In the genomic region with DNA sequence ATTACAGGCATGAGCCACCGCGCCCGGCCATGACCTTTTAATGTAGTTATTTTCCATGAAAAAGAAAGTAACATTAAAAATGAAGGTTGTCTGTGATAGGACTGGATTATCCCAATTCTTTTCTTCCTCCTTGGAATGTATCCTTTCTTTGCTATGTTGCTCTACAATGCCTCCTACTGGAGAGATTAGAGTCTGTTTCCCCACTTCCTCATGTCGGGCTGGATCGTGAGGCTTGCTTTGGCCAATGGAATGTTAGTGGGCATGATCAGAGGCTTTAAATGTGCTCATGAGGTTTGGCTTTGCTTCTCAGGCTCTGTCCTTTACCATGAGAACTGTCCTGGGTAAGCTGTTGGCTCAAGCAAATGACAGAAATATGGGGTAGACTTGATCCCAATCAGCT, we compare ENCODE assay signal across 19 cellular contexts. TPM values are rescaled to one million over a fixed set of nuclear protein-coding genes. Genes with fewer than 3 reads are reported as not detected.
DNase-seq lines count a peak whose midpoint lies in the region; ATAC-seq and TF ChIP-seq lines count a peak whose summit lies in the region.
"Had no signal": no experiment of that assay in that cellular context is flagged by ENCODE, and none has a peak within 500 bp of the region (broad histone marks: within the 10 kb centered on the region; RNA-seq: fewer than 3 reads in every experiment).

No MANE protein-coding gene starts in this region.

- H3K36me3 Mint-ChIP-seq in MCF 10A (ENCODE audit: insufficient read depth, unreplicated experiment) (no peaks in the 10 kb centered on the region), glutamatergic neuron (ENCODE audit: unreplicated experiment) (no peaks in the 10 kb centered on the region), type B pancreatic cell (no peaks in the 10 kb centered on the region)
- no peaks in the 10 kb centered on the region for H3K36me3 Mint-ChIP-seq in activated CD4-positive, alpha-beta T cell treated with anti-CD3 and anti-CD28 coated beads for 36 hours (ENCODE audit: low read depth)

- H4K20me1 ChIP-seq in mammary epithelial cell (ENCODE audit: insufficient read depth, low read length), result no peaks in the 10 kb centered on the region

- CTCF ChIA-PET in MCF 10A (lab: Yijun Ruan, JAX), result no interaction called here
- CTCF ChIA-PET in mammary epithelial cell (lab: Charles Lee; ENCODE audit: low non-redundant PET), result no interaction called here
- CTCF ChIA-PET in Panc1 (lab: Charles Lee), result no interaction called here
- CTCF ChIA-PET in activated CD4-positive, alpha-beta T cell treated with anti-CD3 and anti-CD28 coated beads for 36 hours (lab: Charles Lee), result interaction anchor here (0.6 to 2.2 kb wide), 2 partner anchors 16 to 563 kb away, joined by 3 to 5 read pairs; no protein-coding TSS in a partner anchor

- intact Hi-C loops in MCF 10A (cut with micrococcal nuclease) (no loop called here), mammary epithelial cell (cut with micrococcal nuclease) (no loop called here), Panc1 (cut with micrococcal nuclease; ENCODE audit: unreplicated experiment) (no loop called here)
- intact Hi-C loops in activated CD4-positive, alpha-beta T cell treated with anti-CD3 and anti-CD28 coated beads for 36 hours (cut with DNase I, micrococcal nuclease), result no loop called here

- ATAC-seq in Panc1, result no peak
- ATAC-seq in activated CD4-positive, alpha-beta T cell treated with anti-CD3 and anti-CD28 coated beads for 36 hours, result no peak
- ATAC-seq: T-helper 17 cell had no signal

- H3K79me2 ChIP-seq in mammary epithelial cell (ENCODE audit: insufficient read depth, low read length), result no peaks in the 10 kb centered on the region

- BruUV-seq in MCF 10A (replicated peaks; lab: Mats Ljungman, UMichigan), result no TSS peak
- BruUV-seq in mammary epithelial cell (replicated peaks; lab: Mats Ljungman, UMichigan), result no TSS peak
- BruUV-seq in Panc1 (replicated peaks; lab: Mats Ljungman, UMichigan), result no TSS peak

- no peak overlapping the region for H3K4me2 ChIP-seq in mammary epithelial cell (ENCODE audit: insufficient read depth, low read depth, low read length)
- H3K4me2 ChIP-seq: KMS-11 had no signal

- no peak overlapping the region for H3K4me3 ChIP-seq in mammary epithelial cell (replicated peaks in 1 of 3; ENCODE audit: insufficient read depth in 1 of 3, low read depth in 2 of 3, low read length in 3 of 3)
- H3K4me3 ChIP-seq in Panc1 (ENCODE audit: low read depth in 2 of 2, low read length in 2 of 2), result no peak overlapping the region
- H3K4me3 ChIP-seq: psoas muscle, smooth muscle cell had no signal

- H2AFZ ChIP-seq in mammary epithelial cell (ENCODE audit: low read depth, low read length), result no peak overlapping the region

- H3K27me3 Mint-ChIP-seq in MCF 10A (ENCODE audit: insufficient read depth, unreplicated experiment) (no peaks in the 10 kb centered on the region), glutamatergic neuron (ENCODE audit: unreplicated experiment) (peaks cover 2% of the 10 kb centered on the region), type B pancreatic cell (peaks cover 7% of the 10 kb centered on the region)
- H3K27me3 Mint-ChIP-seq in activated CD4-positive, alpha-beta T cell treated with anti-CD3 and anti-CD28 coated beads for 36 hours, result no peaks in the 10 kb centered on the region
- H3K27me3 Mint-ChIP-seq: T-helper 17 cell had no signal

- H3K9me3 ChIP-seq in mammary epithelial cell (replicated peaks; ENCODE audit: insufficient read depth, low read length), result no peaks in the 10 kb centered on the region
- H3K9me3 ChIP-seq in Panc1 (ENCODE audit: control insufficient read depth, insufficient read depth, low read depth, low read length), result no peaks in the 10 kb centered on the region
- H3K9me3 ChIP-seq: psoas muscle had no signal

- dilution Hi-C loops in mammary epithelial cell (cut with HindIII; ENCODE audit: low sequenced_read_pairs), result no loop called here

- no peak overlapping the region for H3K9ac ChIP-seq in mammary epithelial cell (ENCODE audit: insufficient read depth, low read length)
- H3K9ac ChIP-seq: KMS-11 had no signal

- TF ChIP-seq CTCF in MCF 10A (IDR thresholded peaks at IDR 0.05; ENCODE audit: unreplicated experiment), result peak; percentile 21
- peak in 1 of 2 donors; percentile 12 for TF ChIP-seq CTCF in mammary epithelial cell (conservative IDR thresholded peaks at IDR 0.05 in 1 of 2, IDR thresholded peaks at IDR 0.05 in 1 of 2; ENCODE audit: extremely low read depth in 1 of 2, insufficient read depth in 1 of 2, low read depth in 1 of 2, low read length in 2 of 2)
- peak; percentile 26 for TF ChIP-seq CTCF in Panc1 (IDR thresholded peaks at IDR 0.05)
- TF ChIP-seq CTCF in glutamatergic neuron (IDR thresholded peaks at IDR 0.05; ENCODE audit: partially characterized antibody, unreplicated experiment), result peak; percentile 11
- peak; percentile 34 for TF ChIP-seq CTCF in type B pancreatic cell (conservative IDR thresholded peaks at IDR 0.05)

- POLR2A ChIA-PET in MCF 10A (lab: Yijun Ruan, JAX), result interaction anchor here (0.6 to 0.8 kb wide), 2 partner anchors 35 to 419 kb away, joined by 3 read pairs; no protein-coding TSS in a partner anchor
- POLR2A ChIA-PET in Panc1 (lab: Charles Lee), result no interaction called here
- POLR2A ChIA-PET in activated CD4-positive, alpha-beta T cell treated with anti-CD3 and anti-CD28 coated beads for 36 hours (lab: Charles Lee), result no interaction called here

- H3K27me3 ChIP-seq in mammary epithelial cell (ENCODE audit: insufficient read depth, low read length), result no peaks in the 10 kb centered on the region
- no peaks in the 10 kb centered on the region for H3K27me3 ChIP-seq in Panc1 (ENCODE audit: control insufficient read depth, insufficient read depth, low read length)

- H3K4me1 ChIP-seq in mammary epithelial cell (ENCODE audit: insufficient read depth, low read length) (no peaks in the 10 kb centered on the region), Panc1 (ENCODE audit: control insufficient read depth, insufficient read depth, low read length) (no peaks in the 10 kb centered on the region)

- H3K36me3 ChIP-seq in mammary epithelial cell (ENCODE audit: insufficient read depth, low read length) (no peaks in the 10 kb centered on the region), Panc1 (ENCODE audit: control insufficient read depth, insufficient read depth, low read length) (no peaks in the 10 kb centered on the region)

- no peak for DNase-seq in MCF 10A (ENCODE audit: unreplicated experiment)
- DNase-seq in mammary epithelial cell, result no peak
- no peak for DNase-seq in Panc1 (ENCODE audit: low read depth, low spot score)
- no peak for DNase-seq in glutamatergic neuron
- no peak for DNase-seq in type B pancreatic cell (ENCODE audit: extremely low spot score, unreplicated experiment)
- no peak for DNase-seq in CD1c-positive myeloid dendritic cell (ENCODE audit: extremely low spot score)
- DNase-seq in activated CD4-positive, alpha-beta T cell treated with anti-CD3 and anti-CD28 coated beads for 36 hours, result no peak
- no peak for DNase-seq in stimulated activated CD4-positive, alpha-beta T cell treated with anti-CD3 and anti-CD28 coated beads, Interleukin-4, amount 100 ng/mL, for 1 hour
- DNase-seq: activated CD4-positive, alpha-beta T cell treated with anti-CD3 and anti-CD28 coated beads, Interleukin-2, amount 50 U/mL, for 48 hours; activated naive CD4-positive, alpha-beta T cell treated with Interleukin-2 at 50 U/mL for 16 hours; CD4-positive, CD25-positive, alpha-beta regulatory T cell; effector memory CD4-positive, alpha-beta T cell; NCI-H1105; NCI-H524; psoas muscle; SIG-M5; T-helper 17 cell had no signal

- 94% methylated on average over 5 of the region's 5 CpGs for whole genome bisulfite sequencing in mammary epithelial cell (ENCODE audit: low coverage, missing lambda C conversion rate)

- no peaks in the 10 kb centered on the region for H3K4me1 Mint-ChIP-seq in MCF 10A (ENCODE audit: insufficient read depth, unreplicated experiment)
- peaks cover 15% of the 10 kb centered on the region for H3K4me1 Mint-ChIP-seq in glutamatergic neuron (ENCODE audit: low read depth, unreplicated experiment)
- no peaks in the 10 kb centered on the region for H3K4me1 Mint-ChIP-seq in type B pancreatic cell (ENCODE audit: unreplicated experiment)
- H3K4me1 Mint-ChIP-seq in activated CD4-positive, alpha-beta T cell treated with anti-CD3 and anti-CD28 coated beads for 36 hours, result peaks cover 9% of the 10 kb centered on the region

- H3K9me3 Mint-ChIP-seq in MCF 10A (ENCODE audit: unreplicated experiment), result no peaks in the 10 kb centered on the region
- no peaks in the 10 kb centered on the region for H3K9me3 Mint-ChIP-seq in glutamatergic neuron (ENCODE audit: unreplicated experiment)
- H3K9me3 Mint-ChIP-seq in type B pancreatic cell, result peaks cover 9% of the 10 kb centered on the region
- no peaks in the 10 kb centered on the region for H3K9me3 Mint-ChIP-seq in activated CD4-positive, alpha-beta T cell treated with anti-CD3 and anti-CD28 coated beads for 36 hours (ENCODE audit: low read depth)

- H3K27ac Mint-ChIP-seq in MCF 10A (ENCODE audit: low read depth, unreplicated experiment), result no peak overlapping the region
- H3K27ac Mint-ChIP-seq in glutamatergic neuron (ENCODE audit: unreplicated experiment), result no peak overlapping the region
- no peak overlapping the region for H3K27ac Mint-ChIP-seq in type B pancreatic cell
- no peak overlapping the region for H3K27ac Mint-ChIP-seq in activated CD4-positive, alpha-beta T cell treated with anti-CD3 and anti-CD28 coated beads for 36 hours
- H3K27ac Mint-ChIP-seq: T-helper 17 cell had no signal

- H3K4me3 Mint-ChIP-seq in MCF 10A (ENCODE audit: unreplicated experiment) (no peak overlapping the region), glutamatergic neuron (ENCODE audit: unreplicated experiment) (no peak overlapping the region), type B pancreatic cell (no peak overlapping the region)
- H3K4me3 Mint-ChIP-seq in activated CD4-positive, alpha-beta T cell treated with anti-CD3 and anti-CD28 coated beads for 36 hours, result no peak overlapping the region
- H3K4me3 Mint-ChIP-seq: T-helper 17 cell had no signal

- in situ Hi-C loops in mammary epithelial cell (cut with MboI; ENCODE audit: low sequenced_read_pairs in 2 of 2), result no loop called here
- in situ Hi-C loops in Panc1 (cut with HindIII; ENCODE audit: low pct_unique_long_range_greater_than_20kb, low sequenced_read_pairs), result no loop called here

- H3K27ac ChIP-seq in mammary epithelial cell (ENCODE audit: insufficient read depth, low read depth, low read length), result no peak overlapping the region
- H3K27ac ChIP-seq in Panc1 (ENCODE audit: low read length), result no peak overlapping the region
- H3K27ac ChIP-seq: KMS-11 had no signal

RNA-seq across cellular contexts. Expression of a gene that starts 34.7 kb away (rescaled TPM):
- total RNA-seq in MCF 10A (2022), result 38.7 and 44.9 TPM in 2 replicates
- 10 to 100 TPM; 19.4 to 27.0 TPM for total RNA-seq in mammary epithelial cell
- 8.9 TPM for polyA plus RNA-seq in mammary epithelial cell
- 1.4 TPM for polyA minus RNA-seq in mammary epithelial cell
- total RNA-seq in Panc1 (2021; ENCODE audit: unreplicated experiment), result 33.8 TPM
- polyA plus RNA-seq in Panc1 (2012; ENCODE audit: insufficient read length), result 16.7 TPM
- 36.6 TPM for total RNA-seq in glutamatergic neuron (ENCODE audit: unreplicated experiment)
- 4.4 and 16.4 TPM in 2 replicates for total RNA-seq in type B pancreatic cell (ENCODE audit: low replicate concordance)
- total RNA-seq in activated CD4-positive, alpha-beta T cell treated with anti-CD3 and anti-CD28 coated beads for 36 hours, result 10 to 100 TPM in 1 of 2 experiments, 1 to 10 TPM in 1; 8.9 to 11.5 TPM
